In the genomic region with DNA sequence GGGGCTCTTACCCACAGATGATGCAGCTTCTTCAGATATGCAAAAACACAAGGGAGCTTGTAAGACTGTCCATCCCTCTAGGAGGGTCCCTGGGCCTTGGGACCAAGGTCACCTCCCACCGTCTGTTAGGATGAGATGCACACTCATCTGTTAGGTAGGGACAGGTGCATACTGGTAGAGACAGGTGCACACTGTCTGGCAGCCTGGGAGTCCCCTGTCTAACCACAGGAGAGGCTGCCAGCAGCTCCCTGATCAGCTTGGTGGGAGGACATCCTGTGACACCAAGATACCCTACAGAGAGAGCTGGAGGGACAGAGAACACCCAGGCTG, we compare ENCODE assay signal across 11 cellular contexts. TPM values are rescaled to one million over a fixed set of nuclear protein-coding genes. Genes with fewer than 3 reads are reported as not detected.
DNase-seq lines count a peak whose midpoint lies in the region; ATAC-seq, FAIRE-seq and TF ChIP-seq lines count a peak whose summit lies in the region.
"Had no signal": no experiment of that assay in that cellular context is flagged by ENCODE, and none has a peak within 500 bp of the region (broad histone marks: within the 10 kb centered on the region; RNA-seq: fewer than 3 reads in every experiment).

No MANE protein-coding gene starts in this region.

- TF ChIP-seq POLR2A in GM12878 (IDR thresholded peaks at IDR 0.05; ENCODE audit: low read depth, low read length) (no peak), uterus (IDR thresholded peaks at IDR 0.05) (no peak), transverse colon (IDR thresholded peaks at IDR 0.05) (no peak)

- POLR2A ChIA-PET in CD8-positive, alpha-beta T cell (lab: Charles Lee), result interaction anchor here (0.9 to 3.7 kb wide), 3 partner anchors 9 to 13 kb away, joined by 3 to 21 read pairs (median 5); partner anchors contain the start of gene TSPAN17
- POLR2A ChIA-PET in GM12878 (lab: Charles Lee), result interaction anchor here (0.6 to 0.9 kb wide), 2 partner anchors 13 to 367 kb away, joined by 4 to 5 read pairs; partner anchors contain the start of gene TSPAN17

- H3K4me2 ChIP-seq in GM12878 (ENCODE audit: control insufficient read depth, insufficient read depth), result 0 out of 2 replicates have a peak overlapping the region, but pooled peaks have one; percentile 2

- ATAC-seq in CD8-positive, alpha-beta T cell, result peak; percentile 53
- ATAC-seq in GM19324 (IDR thresholded peaks at IDR 0.05; ENCODE audit: low FRiP score, unreplicated experiment) (peak; percentile 5), HG02973 (IDR thresholded peaks at IDR 0.05; ENCODE audit: unreplicated experiment) (peak; percentile 15), GM12878 (peak; percentile 57)

- H2AFZ ChIP-seq in GM12878 (ENCODE audit: control insufficient read depth, low read depth, low read length), result no peak overlapping the region

- peaks cover 30% of the 10 kb centered on the region for H3K4me1 Mint-ChIP-seq in CD8-positive, alpha-beta T cell (ENCODE audit: low read depth)

- no peak for TF ChIP-seq CTCF in CD8-positive, alpha-beta T cell (IDR thresholded peaks at IDR 0.05)
- no peak for TF ChIP-seq CTCF in GM12878 (IDR thresholded peaks at IDR 0.05 in 2 of 3, conservative IDR thresholded peaks at IDR 0.05 in 1 of 3; ENCODE audit: control insufficient read depth in 2 of 3, extremely low read depth in 1 of 3, insufficient read depth in 1 of 3, low read depth in 3 of 3, low read length in 3 of 3)
- no peak for TF ChIP-seq CTCF in uterus (IDR thresholded peaks at IDR 0.05)
- no peak for TF ChIP-seq CTCF in transverse colon (IDR thresholded peaks at IDR 0.05)

- H3K79me2 ChIP-seq in GM12878 (ENCODE audit: control insufficient read depth, insufficient read depth, low read length), result no peaks in the 10 kb centered on the region

- H3K27ac Mint-ChIP-seq in CD8-positive, alpha-beta T cell, result peak overlapping the region; percentile 32
- H3K27ac Mint-ChIP-seq: type B pancreatic cell had no signal

- no peaks in the 10 kb centered on the region; the same call in 1 of the 2 replicates for H4K20me1 ChIP-seq in GM12878 (ENCODE audit: control insufficient read depth, insufficient read depth)

- CTCF ChIA-PET in CD8-positive, alpha-beta T cell (lab: Charles Lee), result interaction anchor here (0.6 to 5.8 kb wide), 53 partner anchors 8 to 934 kb away, joined by 3 to 72 read pairs (median 3); partner anchors contain the start of genes CLTB, FGFR4 and TSPAN17
- CTCF ChIA-PET in GM12878 (lab: Yijun Ruan, JAX), result interaction anchor here (0.6 to 6.3 kb wide), 106 partner anchors 8 to 835 kb away, joined by 3 to 102 read pairs (median 4); partner anchors contain the start of genes CDHR2, CLTB, FGFR4 and GPRIN1

- no peaks in the 10 kb centered on the region for H3K9me3 ChIP-seq in CD8-positive, alpha-beta T cell (ENCODE audit: low read length)
- no peaks in the 10 kb centered on the region for H3K9me3 ChIP-seq in GM12878 (replicated peaks; ENCODE audit: control insufficient read depth, insufficient read depth, low read length)
- H3K9me3 ChIP-seq in uterus, result no peaks in the 10 kb centered on the region
- H3K9me3 ChIP-seq in transverse colon, result no peaks in the 10 kb centered on the region
- H3K9me3 ChIP-seq: neutrophil had no signal

- WGBS in GM12878 (ENCODE audit: insufficient coverage, insufficient replicate concordance, low lambda C conversion rate, missing lambda C conversion rate), result 9% methylated on average over 1 of the region's 1 CpG
- whole genome bisulfite sequencing in transverse colon (ENCODE audit: low coverage in 1 of 2), 2 donors, result 33% methylated on average over 1 of the region's 1 CpG; no CpG with 5 or more reads in 1 of the 2 donors

- no peaks in the 10 kb centered on the region for H3K9me3 Mint-ChIP-seq in CD8-positive, alpha-beta T cell
- H3K9me3 Mint-ChIP-seq: immature natural killer cell, type B pancreatic cell had no signal

- RAD21 ChIA-PET in GM12878 (lab: Charles Lee; ENCODE audit: unreplicated experiment), result interaction anchor here (0.5 to 4.8 kb wide), 53 partner anchors 9 to 930 kb away, joined by 3 to 43 read pairs (median 4); partner anchors contain the start of genes CLTB, FGFR4 and TSPAN17

- H3K27me3 ChIP-seq in CD8-positive, alpha-beta T cell (ENCODE audit: insufficient read depth, low read length), result no peaks in the 10 kb centered on the region
- H3K27me3 ChIP-seq in GM12878 (replicated peaks in 1 of 2; ENCODE audit: control insufficient read depth in 2 of 2, insufficient read depth in 2 of 2, low read length in 1 of 2) (no peaks in the 10 kb centered on the region), uterus (peaks cover 0 to 5% of the 10 kb centered on the region in 2 donors), transverse colon (peaks cover 10% of the 10 kb centered on the region)

- peaks cover 15% of the 10 kb centered on the region for H3K36me3 Mint-ChIP-seq in CD8-positive, alpha-beta T cell
- H3K36me3 Mint-ChIP-seq: type B pancreatic cell had no signal

- SMC1A ChIA-PET in GM12878 (lab: Charles Lee; ENCODE audit: uncharacterized antibody, unreplicated experiment), result interaction anchor here (0.6 to 2.3 kb wide), 37 partner anchors 9 to 638 kb away, joined by 3 to 35 read pairs (median 3); partner anchors contain the start of gene TSPAN17

- no peak overlapping the region for H3K27ac ChIP-seq in CD8-positive, alpha-beta T cell (ENCODE audit: low read depth, low read length)
- no peak overlapping the region for H3K27ac ChIP-seq in GM12878 (ENCODE audit: control insufficient read depth, insufficient read depth)
- no peak overlapping the region for H3K27ac ChIP-seq in uterus
- H3K27ac ChIP-seq in transverse colon, result no peak overlapping the region
- H3K27ac ChIP-seq: neutrophil had no signal

- H3K9ac ChIP-seq in GM12878 (ENCODE audit: control insufficient read depth, insufficient read depth, low read length), result no peak overlapping the region

- no peak for TF ChIP-seq RAD21 in GM12878 (IDR thresholded peaks at IDR 0.05; ENCODE audit: insufficient read depth, low read depth, low read length)

- no peak overlapping the region for H3K4me3 Mint-ChIP-seq in CD8-positive, alpha-beta T cell
- H3K4me3 Mint-ChIP-seq: type B pancreatic cell had no signal

- no TSS peak for BruUV-seq in GM12878 (replicated peaks; lab: Mats Ljungman, UMichigan)

- TF ChIP-seq EP300 in GM12878 (IDR thresholded peaks at IDR 0.05; ENCODE audit: borderline replicate concordance in 1 of 2, control insufficient read depth in 1 of 2, low read depth in 2 of 2, low read length in 2 of 2) (no peak), transverse colon (IDR thresholded peaks at IDR 0.05; ENCODE audit: low read depth) (no peak)

- intact Hi-C loops in CD8-positive, alpha-beta T cell (cut with DNase I, micrococcal nuclease), result loop anchor here (1.0 to 5.0 kb wide), 3 partner anchors 14 to 928 kb away; partner anchors contain the start of gene TSPAN17 (in 1 of the 2)
- intact Hi-C loops in GM12878 (cut with micrococcal nuclease; ENCODE audit: unreplicated experiment) (loop anchor here (1.0 to 5.0 kb wide), 3 partner anchors 84 to 452 kb away; no protein-coding TSS in a partner anchor), uterus (cut with DNase I; ENCODE audit: low total_unique reads) (no loop called here), transverse colon (cut with DNase I; ENCODE audit: low total_unique reads) (no loop called here)

- no peak for FAIRE-seq in GM12878 (lab: Jason Lieb, UNC)

- no peaks in the 10 kb centered on the region for H3K36me3 ChIP-seq in CD8-positive, alpha-beta T cell (ENCODE audit: insufficient read depth, low read length)
- no peaks in the 10 kb centered on the region for H3K36me3 ChIP-seq in GM12878 (ENCODE audit: control insufficient read depth in 2 of 2, insufficient read depth in 2 of 2, low read length in 1 of 2)
- no peaks in the 10 kb centered on the region for H3K36me3 ChIP-seq in uterus
- no peaks in the 10 kb centered on the region for H3K36me3 ChIP-seq in transverse colon
- H3K36me3 ChIP-seq: neutrophil had no signal

- H3K4me1 ChIP-seq in CD8-positive, alpha-beta T cell (ENCODE audit: insufficient read depth, low read length), result peaks cover 27% of the 10 kb centered on the region
- H3K4me1 ChIP-seq in GM12878 (ENCODE audit: control insufficient read depth, insufficient read depth, low read length), result peaks cover 16% of the 10 kb centered on the region
- no peaks in the 10 kb centered on the region for H3K4me1 ChIP-seq in uterus
- peaks cover 0 to 17% (median 12%) of the 10 kb centered on the region in 4 donors for H3K4me1 ChIP-seq in transverse colon

- no peak overlapping the region for H3K4me3 ChIP-seq in CD8-positive, alpha-beta T cell (ENCODE audit: low read depth, low read length)
- H3K4me3 ChIP-seq in GM12878, result no peak overlapping the region
- H3K4me3 ChIP-seq in uterus, result no peak overlapping the region
- no peak overlapping the region for H3K4me3 ChIP-seq in transverse colon

- DNase-seq in CD8-positive, alpha-beta T cell, result no peak
- DNase-seq in GM12878 (ENCODE audit: low read depth, low spot score), result no peak
- DNase-seq in uterus, result no peak
- no peak for DNase-seq in NOMO-1 treated with DMSO at 0.1 percent for 48 hours (lab: John Stamatoyannopoulos, UW; ENCODE audit: unreplicated experiment)
- no peak for DNase-seq in NCI-H2227 (lab: John Stamatoyannopoulos, UW; ENCODE audit: unreplicated experiment)
- DNase-seq in transverse colon, result no peak

- in situ Hi-C loops in GM12878 (cut with MboI) (no loop called here), transverse colon (cut with MboI; ENCODE audit: low pct_ligation_motif_present in 1 of 4, low pct_unique_long_range_greater_than_20kb in 1 of 4, low sequenced_read_pairs in 3 of 4) (loop anchor here (10.0 to 25.0 kb wide), 3 partner anchors 252 to 304 kb away; no protein-coding TSS in a partner anchor)

- H3K27me3 Mint-ChIP-seq in CD8-positive, alpha-beta T cell (ENCODE audit: low read depth), result peaks cover 8% of the 10 kb centered on the region

RNA-seq across cellular contexts. Expression of gene TSPAN17, which starts 13.2 kb away (rescaled TPM):
- 1 to 10 TPM; 9.5 to 9.8 TPM for total RNA-seq in CD8-positive, alpha-beta T cell
- total RNA-seq in GM12878 (2013; cell fraction: nucleolus; rRNA removed), result 10.8 and 11.2 TPM in 2 replicates
- total RNA-seq in GM12878 (2014; rRNA removed) (6.7 and 7.3 TPM in 2 replicates), GM12878 (2014; rRNA removed; fragmentation: Illumina TruSeq; extraction: Trizol) (10.6 and 11.4 TPM in 2 replicates), GM12878 (2021) (15.6 and 16.3 TPM in 2 replicates), uterus (10 to 100 TPM in 3 of 4 donors, 1 to 10 TPM in 1; 10.0 to 45.6 (median 20.2) TPM), transverse colon (100 to 1,000 TPM in 1 of 4 donors, 10 to 100 TPM in 3; 27.2 to 227 (median 36.1) TPM)
- polyA plus RNA-seq in GM12878 (2011; ENCODE audit: low read depth), result 3.7 TPM
- polyA plus RNA-seq in GM12878 (2011; rRNA removed) (9.2 and 14.0 TPM in 2 replicates), GM12878 (2014; fragmentation: Illumina TruSeq; extraction: Trizol) (7.6 and 11.8 TPM in 2 replicates), GM12878 (2014; fragmentation: Nextera tagmentation; extraction: Ambion mirVana) (1 to 10 TPM in 1 of 2 experiments, under 1 TPM in 1; 0.24 to 1.2 TPM), GM12878 (2014; rRNA removed) (14.3 and 17.1 TPM in 2 replicates), GM12878 (2016; fragmentation: Nextera tagmentation; extraction: Ambion mirVana) (1 to 10 TPM; 8.9 to 9.5 TPM)
- polyA plus RNA-seq in GM12878 (2011; cell fraction: cytosol; rRNA removed), result 16.6 and 22.4 TPM in 2 replicates
- 37.7 and 40.2 TPM in 2 replicates for polyA plus RNA-seq in GM12878 (2011; cell fraction: nucleus; rRNA removed)
- 7.5 and 9.1 TPM in 2 replicates for polyA plus RNA-seq in GM12878 (2012)
- polyA minus RNA-seq in GM12878 (2011; rRNA and poly(A)+ RNA removed), result 11.1 and 19.0 TPM in 2 replicates
- polyA minus RNA-seq in GM12878 (2011; cell fraction: cytosol; rRNA and poly(A)+ RNA removed), result 3.1 and 6.2 TPM in 2 replicates
- polyA minus RNA-seq in GM12878 (2011; cell fraction: nucleus; rRNA and poly(A)+ RNA removed), result 5.7 and 10.0 TPM in 2 replicates

RNA-seq across cellular contexts. Expression of gene EIF4E1B, which starts 30.0 kb away (rescaled TPM):
- total RNA-seq in CD8-positive, alpha-beta T cell, result not detected
- not detected in 2 replicates for total RNA-seq in GM12878 (2013; cell fraction: nucleolus; rRNA removed)
- total RNA-seq in GM12878 (2014; rRNA removed), result not detected in 2 replicates
- not detected in 2 replicates for total RNA-seq in GM12878 (2014; rRNA removed; fragmentation: Illumina TruSeq; extraction: Trizol)
- total RNA-seq in GM12878 (2021), result not detected in 2 replicates
- polyA plus RNA-seq in GM12878 (2011; ENCODE audit: low read depth), result not detected
- polyA plus RNA-seq in GM12878 (2011; rRNA removed), result not detected in 2 replicates
- not detected in 2 replicates for polyA plus RNA-seq in GM12878 (2011; cell fraction: cytosol; rRNA removed)
- not detected in 2 replicates for polyA plus RNA-seq in GM12878 (2011; cell fraction: nucleus; rRNA removed)
- polyA plus RNA-seq in GM12878 (2012), result not detected in 2 replicates
- polyA plus RNA-seq in GM12878 (2014; fragmentation: Illumina TruSeq; extraction: Trizol), result not detected in 2 replicates
- not detected for polyA plus RNA-seq in GM12878 (2014; fragmentation: Nextera tagmentation; extraction: Ambion mirVana)
- polyA plus RNA-seq in GM12878 (2014; rRNA removed), result not detected in 2 replicates
- polyA plus RNA-seq in GM12878 (2016; fragmentation: Nextera tagmentation; extraction: Ambion mirVana), result not detected
- polyA minus RNA-seq in GM12878 (2011; rRNA and poly(A)+ RNA removed), result not detected in 2 replicates
- polyA minus RNA-seq in GM12878 (2011; cell fraction: cytosol; rRNA and poly(A)+ RNA removed), result not detected in 2 replicates
- not detected in 2 replicates for polyA minus RNA-seq in GM12878 (2011; cell fraction: nucleus; rRNA and poly(A)+ RNA removed)
- total RNA-seq in uterus, result not detected
- not detected for total RNA-seq in transverse colon
- polyA plus RNA-seq: immature natural killer cell had no signal

RNA-seq across cellular contexts. Expression of gene SNCB, which starts 30.2 kb away (rescaled TPM):
- not detected for total RNA-seq in CD8-positive, alpha-beta T cell
- total RNA-seq in GM12878 (2013; cell fraction: nucleolus; rRNA removed), result 0.59 and 0.81 TPM in 2 replicates
- total RNA-seq in GM12878 (2014; rRNA removed) (not detected in 2 replicates), GM12878 (2014; rRNA removed; fragmentation: Illumina TruSeq; extraction: Trizol) (not detected in 2 replicates), GM12878 (2021) (not detected in 2 replicates), uterus (not detected), transverse colon (not detected)
- polyA plus RNA-seq in GM12878 (2011; ENCODE audit: low read depth), result not detected
- polyA plus RNA-seq in GM12878 (2011; rRNA removed) (0.75 and 1.1 TPM in 2 replicates), GM12878 (2014; fragmentation: Illumina TruSeq; extraction: Trizol) (not detected in 2 replicates), GM12878 (2014; fragmentation: Nextera tagmentation; extraction: Ambion mirVana) (not detected), GM12878 (2014; rRNA removed) (not detected in 2 replicates), GM12878 (2016; fragmentation: Nextera tagmentation; extraction: Ambion mirVana) (not detected)
- 0.90 and 1.9 TPM in 2 replicates for polyA plus RNA-seq in GM12878 (2011; cell fraction: cytosol; rRNA removed)
- 1.1 and 1.5 TPM in 2 replicates for polyA plus RNA-seq in GM12878 (2011; cell fraction: nucleus; rRNA removed)
- 0.31 and 0.32 TPM in 2 replicates for polyA plus RNA-seq in GM12878 (2012)
- polyA minus RNA-seq in GM12878 (2011; rRNA and poly(A)+ RNA removed), result 0.67 TPM in 1 of 2 replicates, not detected in the other
- not detected in 2 replicates for polyA minus RNA-seq in GM12878 (2011; cell fraction: cytosol; rRNA and poly(A)+ RNA removed)
- 0.36 TPM in 1 of 2 replicates, not detected in the other for polyA minus RNA-seq in GM12878 (2011; cell fraction: nucleus; rRNA and poly(A)+ RNA removed)

RNA-seq across cellular contexts. Expression of gene GPRIN1, which starts 50.5 kb away (rescaled TPM):
- under 1 TPM; 0.14 to 0.16 TPM for total RNA-seq in CD8-positive, alpha-beta T cell
- 1.5 and 2.3 TPM in 2 replicates for total RNA-seq in GM12878 (2013; cell fraction: nucleolus; rRNA removed)
- total RNA-seq in GM12878 (2014; rRNA removed), result 8.3 and 10.1 TPM in 2 replicates
- total RNA-seq in GM12878 (2014; rRNA removed; fragmentation: Illumina TruSeq; extraction: Trizol), result 4.7 and 5.8 TPM in 2 replicates
- 14.2 and 16.3 TPM in 2 replicates for total RNA-seq in GM12878 (2021)
- 1.1 TPM for polyA plus RNA-seq in GM12878 (2011; ENCODE audit: low read depth)
- 0.59 and 1.7 TPM in 2 replicates for polyA plus RNA-seq in GM12878 (2011; rRNA removed)
- polyA plus RNA-seq in GM12878 (2011; cell fraction: cytosol; rRNA removed), result 1.4 and 1.8 TPM in 2 replicates
- 1.5 and 2.2 TPM in 2 replicates for polyA plus RNA-seq in GM12878 (2011; cell fraction: nucleus; rRNA removed)
- 1.4 and 1.8 TPM in 2 replicates for polyA plus RNA-seq in GM12878 (2012)
- polyA plus RNA-seq in GM12878 (2014; fragmentation: Illumina TruSeq; extraction: Trizol), result 3.4 and 5.5 TPM in 2 replicates
- polyA plus RNA-seq in GM12878 (2014; fragmentation: Nextera tagmentation; extraction: Ambion mirVana), result under 1 TPM; 0.52 to 0.60 TPM
- polyA plus RNA-seq in GM12878 (2014; rRNA removed), result 7.6 and 9.4 TPM in 2 replicates
- 1 to 10 TPM in 1 of 2 experiments, under 1 TPM in 1; 0.74 to 3.5 TPM for polyA plus RNA-seq in GM12878 (2016; fragmentation: Nextera tagmentation; extraction: Ambion mirVana)
- 1.3 and 2.1 TPM in 2 replicates for polyA minus RNA-seq in GM12878 (2011; rRNA and poly(A)+ RNA removed)
- 1.6 TPM in 2 replicates for polyA minus RNA-seq in GM12878 (2011; cell fraction: cytosol; rRNA and poly(A)+ RNA removed)
- 0.48 and 1.6 TPM in 2 replicates for polyA minus RNA-seq in GM12878 (2011; cell fraction: nucleus; rRNA and poly(A)+ RNA removed)
- 1 to 10 TPM in 1 of 4 donors, under 1 TPM in 1, not detected in 2; 0.40 to 1.4 TPM for total RNA-seq in uterus
- total RNA-seq in transverse colon, result 1 to 10 TPM; 1.6 to 9.7 (median 3.6) TPM

Comparison
In these comparisons a context has a peak if more than half of its experiments do, and no peak if none do; other contexts are left out.
1. ATAC-seq: peak in every context shown above with its lines; median percentile 57 in GM12878; 53 in CD8-positive, alpha-beta T cell; 15 in HG02973; 5 in GM19324.
2. intact Hi-C loops: an anchor here in CD8-positive, alpha-beta T cell (1.0 to 5.0 kb wide) and GM12878 (1.0 to 5.0 kb wide); none called in uterus and transverse colon.